15 cellular contexts compared by ENCODE assay signal in the genomic region with DNA sequence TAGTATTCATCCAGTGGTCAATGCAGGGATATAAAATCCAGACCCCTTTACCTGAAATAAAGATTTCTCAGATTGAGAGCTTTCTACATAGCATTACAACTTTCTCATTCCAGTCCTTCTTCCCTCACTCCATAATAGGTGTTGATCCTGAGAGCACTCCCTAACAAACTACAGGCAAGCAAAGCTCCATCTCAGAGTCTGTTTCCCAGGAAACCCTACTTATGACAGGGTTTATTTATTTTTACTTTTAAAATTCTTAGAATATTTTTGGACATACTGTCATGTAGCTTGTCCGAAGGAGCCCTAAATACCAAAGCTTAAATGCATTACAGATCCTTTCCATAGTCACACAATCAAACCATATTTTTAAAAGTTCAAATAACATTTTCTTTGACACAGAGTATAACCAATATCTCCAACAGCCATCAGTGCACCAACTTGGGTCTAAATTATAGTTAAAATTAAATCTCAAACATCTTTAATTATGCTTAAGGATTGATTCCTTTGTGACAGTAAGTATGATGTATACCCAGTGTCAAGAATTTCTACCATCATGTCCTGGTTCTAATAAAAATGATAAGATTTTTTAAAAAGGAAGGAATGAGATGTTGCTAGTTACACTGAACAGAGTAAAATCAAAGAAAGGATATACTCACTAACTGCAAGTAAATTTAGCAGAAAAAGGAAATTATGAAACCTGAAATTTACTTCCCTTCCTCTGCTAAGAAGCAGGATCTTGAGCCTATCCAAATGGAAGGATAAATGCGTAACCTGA.
DNase-seq lines count a peak whose midpoint lies in the region; ATAC-seq and TF ChIP-seq lines count a peak whose summit lies in the region.
"Had no signal": no experiment of that assay in that cellular context is flagged by ENCODE, and none has a peak within 500 bp of the region (broad histone marks: within the 10 kb centered on the region; RNA-seq: fewer than 3 reads in every experiment).

No MANE protein-coding gene starts in this region.

- H3K9ac ChIP-seq in IMR-90 (ENCODE audit: low read depth, low read length) = no peak overlapping the region; the same call in 1 of the 2 replicates

- peak overlapping the region; percentile 82 for H2BK5ac ChIP-seq in IMR-90 (ENCODE audit: low read depth, low read length, poor library complexity, severe bottlenecking)

- H3K4me3 ChIP-seq in IMR-90 (ENCODE audit: insufficient read depth, low read depth, low read length) (no peak overlapping the region), brain microvascular endothelial cell (ENCODE audit: low read depth, low read length) (no peak overlapping the region), osteoblast (ENCODE audit: insufficient read depth, low read length) (no peak overlapping the region), stomach (no peak overlapping the region)
- H3K4me3 ChIP-seq: GM23338 had no signal

- no TSS peak for BruUV-seq in IMR-90 (replicated peaks; lab: Mats Ljungman, UMichigan)

- no peaks in the 10 kb centered on the region for H4K20me1 ChIP-seq in IMR-90 (ENCODE audit: insufficient read depth, low read length)
- H4K20me1 ChIP-seq in osteoblast (ENCODE audit: insufficient read depth, low read length) = no peaks in the 10 kb centered on the region

- no peaks in the 10 kb centered on the region for H3K79me2 ChIP-seq in osteoblast (ENCODE audit: insufficient read depth, low read length)

- no peak overlapping the region for H2AK9ac ChIP-seq in IMR-90 (replicated peaks; ENCODE audit: low read depth, low read length, poor library complexity)

- TF ChIP-seq CTCF in IMR-90 (conservative IDR thresholded peaks at IDR 0.05; ENCODE audit: low read depth, low read length) (no peak), brain microvascular endothelial cell (IDR thresholded peaks at IDR 0.05; ENCODE audit: low read depth, low read length, missing control alignments) (no peak), osteoblast (IDR thresholded peaks at IDR 0.05; ENCODE audit: extremely low read depth, low read depth, low read length) (no peak), stomach (IDR thresholded peaks at IDR 0.05) (no peak)

- H3K23ac ChIP-seq in IMR-90 (ENCODE audit: low read depth, low read length) = peak overlapping the region; percentile 41; the same call in 1 of the 2 replicates

- dilution Hi-C loops in IMR-90 (cut with HindIII; ENCODE audit: low sequenced_read_pairs, unreplicated experiment) = no loop called here

- peak overlapping the region; percentile 88 for H2BK120ac ChIP-seq in IMR-90 (ENCODE audit: low read depth, low read length)

- H3K79me1 ChIP-seq in IMR-90 (ENCODE audit: low read depth in 1 of 2, low read length in 2 of 2) = no peaks in the 10 kb centered on the region

- in situ Hi-C loops in IMR-90 (cut with MboI; ENCODE audit: low sequenced_read_pairs) = no loop called here
- in situ Hi-C loops in brain microvascular endothelial cell (cut with HindIII; ENCODE audit: low pct_ligation_motif_present, low sequenced_read_pairs) = no loop called here

- peak; percentile 90 for ATAC-seq in IMR-90 (ENCODE audit: low read depth)
- ATAC-seq: GM23338 had no signal

- H3K36me3 ChIP-seq in IMR-90 (ENCODE audit: control insufficient read depth, insufficient read depth, low read length) (no peaks in the 10 kb centered on the region), brain microvascular endothelial cell (replicated peaks) (no peaks in the 10 kb centered on the region), osteoblast (ENCODE audit: insufficient read depth, low read length) (no peaks in the 10 kb centered on the region), stomach (no peaks in the 10 kb centered on the region)

- peak overlapping the region; percentile 57; the same call in 1 of the 2 replicates for H3K18ac ChIP-seq in IMR-90 (ENCODE audit: low read depth, low read length)

- no peak for TF ChIP-seq RAD21 in IMR-90 (IDR thresholded peaks at IDR 0.05; ENCODE audit: low read length)

- peak overlapping the region; percentile 75; the same call in 1 of the 2 replicates for H4K5ac ChIP-seq in IMR-90 (ENCODE audit: low read depth, low read length)

- peak overlapping the region; percentile 54; the same call in 1 of the 2 replicates for H4K91ac ChIP-seq in IMR-90 (ENCODE audit: insufficient read depth, low read depth, low read length)

- DNase-seq in AG20443 (ENCODE audit: low spot score) = peak; percentile 35
- DNase-seq in IMR-90 = peak; percentile 64
- peak; percentile 19 for DNase-seq in brain microvascular endothelial cell
- DNase-seq in osteoblast (ENCODE audit: insufficient read length, low spot score, missing footprints) = peak; percentile 78
- DNase-seq in posterior cingulate gyrus = no peak
- DNase-seq in effector CD8-positive, alpha-beta T cell (lab: John Stamatoyannopoulos, UW) = no peak
- DNase-seq in T1000 (lab: John Stamatoyannopoulos, UW) = no peak
- DNase-seq in stomach = no peak
- DNase-seq: COR-L47, DMS153, NCI-H1048, NCI-H748 treated with DMSO at 0.1 percent for 48 hours, RPMI8226 had no signal

- CTCF ChIA-PET in IMR-90 (lab: Yijun Ruan, JAX) = interaction anchor here (0.8 to 1.5 kb wide), 2 partner anchors 13 to 125 kb away, joined by 3 to 5 read pairs; no protein-coding TSS in a partner anchor

- peak overlapping the region; percentile 43; the same call in 1 of the 2 replicates for H3K14ac ChIP-seq in IMR-90 (replicated peaks; ENCODE audit: low read depth, low read length)

- H3K4me2 ChIP-seq in IMR-90 (ENCODE audit: low read depth, low read length) (peak overlapping the region; percentile 21; the same call in 1 of the 2 replicates), osteoblast (ENCODE audit: insufficient read depth, low read length) (no peak overlapping the region)
- H3K4me2 ChIP-seq: GM23338 had no signal

- H2AFZ ChIP-seq in IMR-90 (replicated peaks; ENCODE audit: low read length, poor library complexity) (no peak overlapping the region), osteoblast (ENCODE audit: low read length) (no peak overlapping the region)
- H2AFZ ChIP-seq: GM23338 had no signal

- peaks cover 4% of the 10 kb centered on the region; the same call in 1 of the 2 replicates for H3K4me1 ChIP-seq in IMR-90 (ENCODE audit: control insufficient read depth, insufficient read depth, low read length)
- H3K4me1 ChIP-seq in osteoblast (ENCODE audit: insufficient read depth, low read length) = no peaks in the 10 kb centered on the region
- H3K4me1 ChIP-seq in stomach = no peaks in the 10 kb centered on the region

- H3K9me1 ChIP-seq in IMR-90 (ENCODE audit: insufficient read depth, low read length) = no peaks in the 10 kb centered on the region

- POLR2A ChIA-PET in IMR-90 (lab: Charles Lee; ENCODE audit: unreplicated experiment) = no interaction called here

- TF ChIP-seq POLR2A in IMR-90 (IDR thresholded peaks at IDR 0.05; ENCODE audit: low read depth, low read length) (no peak), stomach (IDR thresholded peaks at IDR 0.05) (no peak)

- H3K9me3 ChIP-seq in IMR-90 (ENCODE audit: control insufficient read depth, insufficient read depth, low read length) (0 out of 2 replicates have a peak, but pooled peaks cover 2% of the 10 kb centered on the region), osteoblast (ENCODE audit: low read depth, low read length) (no peaks in the 10 kb centered on the region), stomach (peaks cover 0 to 13% (median 0%) of the 10 kb centered on the region in 4 donors)

- H3K27ac ChIP-seq in IMR-90 (ENCODE audit: insufficient read depth, low read length) = no peak overlapping the region
- H3K27ac ChIP-seq in brain microvascular endothelial cell = no peak overlapping the region
- no peak overlapping the region for H3K27ac ChIP-seq in osteoblast (ENCODE audit: low read depth, low read length)
- no peak overlapping the region for H3K27ac ChIP-seq in stomach
- H3K27ac ChIP-seq: C4-2B had no signal

- H3K27me3 ChIP-seq in IMR-90 (ENCODE audit: control insufficient read depth, insufficient read depth, low read length) (no peaks in the 10 kb centered on the region), brain microvascular endothelial cell (replicated peaks) (no peaks in the 10 kb centered on the region), osteoblast (ENCODE audit: insufficient read depth, low read length) (no peaks in the 10 kb centered on the region), stomach (no peaks in the 10 kb centered on the region)

- H2AK5ac ChIP-seq in IMR-90 (ENCODE audit: low read depth, low read length) = no peak overlapping the region

- peak overlapping the region; percentile 83; the same call in 2 of the 3 replicates for H2BK15ac ChIP-seq in IMR-90 (ENCODE audit: low read depth, low read length)

- no peak overlapping the region; the same call in 1 of the 2 replicates for H3K56ac ChIP-seq in IMR-90 (ENCODE audit: extremely low read depth, insufficient read depth, low read length)

- H2BK20ac ChIP-seq in IMR-90 (ENCODE audit: low read depth, low read length) = peak overlapping the region; percentile 81

- peak overlapping the region; percentile 37 to 63; a peak in 3 of 4 replicates for H4K8ac ChIP-seq in IMR-90 (ENCODE audit: low read depth in 2 of 2, low read length in 2 of 2)

- peak overlapping the region; percentile 63; the same call in 1 of the 2 replicates for H3K4ac ChIP-seq in IMR-90 (ENCODE audit: low read depth, low read length)

- no peak for TF ChIP-seq EP300 in stomach (IDR thresholded peaks at IDR 0.05)

- intact Hi-C loops in IMR-90 (cut with micrococcal nuclease) = no loop called here
- intact Hi-C loops in posterior cingulate gyrus (cut with DNase I) = no loop called here
- intact Hi-C loops in stomach (cut with DNase I; ENCODE audit: low total_unique reads) = no loop called here

- WGBS in IMR-90 (ENCODE audit: extremely low coverage in 2 of 2, insufficient read length in 1 of 2), 2 experiments = no CpG with 5 or more reads among the region's 2 CpGs
- 70 to 86% (median 75%) methylated on average over 2 of the region's 2 CpGs for WGBS in stomach, 5 donors

TF ChIP-seq in IMR-90, 13 proteins besides CTCF, POLR2A, EP300 and RAD21 (continues in another document):
- TF ChIP-seq, protein P1, sequence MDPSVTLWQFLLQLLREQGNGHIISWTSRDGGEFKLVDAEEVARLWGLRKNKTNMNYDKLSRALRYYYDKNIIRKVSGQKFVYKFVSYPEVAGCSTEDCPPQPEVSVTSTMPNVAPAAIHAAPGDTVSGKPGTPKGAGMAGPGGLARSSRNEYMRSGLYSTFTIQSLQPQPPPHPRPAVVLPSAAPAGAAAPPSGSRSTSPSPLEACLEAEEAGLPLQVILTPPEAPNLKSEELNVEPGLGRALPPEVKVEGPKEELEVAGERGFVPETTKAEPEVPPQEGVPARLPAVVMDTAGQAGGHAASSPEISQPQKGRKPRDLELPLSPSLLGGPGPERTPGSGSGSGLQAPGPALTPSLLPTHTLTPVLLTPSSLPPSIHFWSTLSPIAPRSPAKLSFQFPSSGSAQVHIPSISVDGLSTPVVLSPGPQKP (IDR thresholded peaks at IDR 0.05; ENCODE audit: borderline replicate concordance, low read depth, low read length) = no peak
- TF ChIP-seq MXI1 (IDR thresholded peaks at IDR 0.05; ENCODE audit: borderline replicate concordance, low read depth, low read length) (no peak), BHLHE40 (IDR thresholded peaks at IDR 0.05; ENCODE audit: low read depth, low read length) (no peak), MAZ (IDR thresholded peaks at IDR 0.05; ENCODE audit: borderline replicate concordance, low read depth, low read length) (no peak)

Comparison
In these comparisons a context has a peak if more than half of its experiments do, and no peak if none do; other contexts are left out.
1. DNase-seq: peak in AG20443 (single experiment), IMR-90 (single experiment), brain microvascular endothelial cell (single experiment) and osteoblast (single experiment); none in posterior cingulate gyrus (0 of 10), effector CD8-positive, alpha-beta T cell (single experiment), T1000 (single experiment) and stomach (single experiment).